Comparison of ENCODE assay signal across 1 cellular context in the genomic region with DNA sequence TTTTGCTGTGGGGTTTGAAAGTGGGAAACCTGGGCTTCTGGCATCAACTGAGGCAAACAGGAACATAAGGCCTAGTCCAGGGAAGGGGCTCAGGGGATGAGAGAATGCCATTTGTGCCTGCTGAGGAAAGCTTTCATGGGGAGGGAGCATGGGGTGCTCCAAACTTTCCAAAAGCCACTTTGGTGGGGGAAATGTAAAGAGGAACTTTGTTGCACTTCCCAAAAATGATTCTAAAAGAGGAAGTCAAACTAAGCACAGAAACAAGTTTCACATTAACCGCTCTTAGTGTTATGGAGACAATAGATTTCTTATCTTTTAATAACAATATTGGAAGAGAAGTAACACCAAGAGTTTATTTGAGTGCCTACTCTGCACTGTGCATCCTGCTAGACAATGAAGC.
TF ChIP-seq lines count a peak whose summit lies in the region.

No MANE protein-coding gene starts in this region.

TF ChIP-seq in K562, 482 proteins besides CTCF, POLR2A, EP300 and RAD21:
- TF ChIP-seq, protein P1, sequence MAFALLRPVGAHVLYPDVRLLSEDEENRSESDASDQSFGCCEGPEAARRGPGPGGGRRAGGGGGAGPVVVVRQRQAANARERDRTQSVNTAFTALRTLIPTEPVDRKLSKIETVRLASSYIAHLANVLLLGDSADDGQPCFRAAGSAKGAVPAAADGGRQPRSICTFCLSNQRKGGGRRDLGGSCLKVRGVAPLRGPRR (CRISPR knock-in tag; IDR thresholded peaks at IDR 0.05), result no peak
- no peak for TF ChIP-seq NONO (IDR thresholded peaks at IDR 0.05; ENCODE audit: low read depth in 2 of 2, low read length in 1 of 2)
- TF ChIP-seq, protein P2, sequence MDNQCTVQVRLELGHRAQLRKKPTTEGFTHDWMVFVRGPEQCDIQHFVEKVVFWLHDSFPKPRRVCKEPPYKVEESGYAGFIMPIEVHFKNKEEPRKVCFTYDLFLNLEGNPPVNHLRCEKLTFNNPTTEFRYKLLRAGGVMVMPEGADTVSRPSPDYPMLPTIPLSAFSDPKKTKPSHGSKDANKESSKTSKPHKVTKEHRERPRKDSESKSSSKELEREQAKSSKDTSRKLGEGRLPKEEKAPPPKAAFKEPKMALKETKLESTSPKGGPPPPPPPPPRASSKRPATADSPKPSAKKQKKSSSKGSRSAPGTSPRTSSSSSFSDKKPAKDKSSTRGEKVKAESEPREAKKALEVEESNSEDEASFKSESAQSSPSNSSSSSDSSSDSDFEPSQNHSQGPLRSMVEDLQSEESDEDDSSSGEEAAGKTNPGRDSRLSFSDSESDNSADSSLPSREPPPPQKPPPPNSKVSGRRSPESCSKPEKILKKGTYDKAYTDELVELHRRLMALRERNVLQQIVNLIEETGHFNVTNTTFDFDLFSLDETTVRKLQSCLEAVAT (IDR thresholded peaks at IDR 0.05), result no peak
- TF ChIP-seq ETV6 (IDR thresholded peaks at IDR 0.05; ENCODE audit: borderline replicate concordance in 1 of 2, low read depth in 2 of 2, low read length in 1 of 2), result peak in 1 of 2 experiments; percentile 33; a peak in 2 of 4 replicates
- no peak for TF ChIP-seq ETV6 (CRISPR knock-in tag; IDR thresholded peaks at IDR 0.05; ENCODE audit: borderline replicate concordance)
- TF ChIP-seq XRCC4 (IDR thresholded peaks at IDR 0.05; ENCODE audit: extremely low read depth, insufficient read depth, insufficient read length), result no peak
- no peak for TF ChIP-seq BCL6 (CRISPR knock-in tag; IDR thresholded peaks at IDR 0.05)
- TF ChIP-seq ZNF589 (CRISPR knock-in tag; IDR thresholded peaks at IDR 0.05; ENCODE audit: low read depth), result 0 out of 2 replicates have a peak, but pooled peaks have one; percentile 36
- no peak for TF ChIP-seq MCM3 (IDR thresholded peaks at IDR 0.05)
- TF ChIP-seq RFX5 (IDR thresholded peaks at IDR 0.05; ENCODE audit: low read depth, low read length), result no peak
- TF ChIP-seq SPI1 (IDR thresholded peaks at IDR 0.05; ENCODE audit: borderline replicate concordance, low read depth, low read length), result peak; percentile 98
- no peak for TF ChIP-seq SIN3A (IDR thresholded peaks at IDR 0.05; ENCODE audit: borderline replicate concordance in 2 of 2, control insufficient read depth in 1 of 2, low read depth in 2 of 2, low read length in 2 of 2)
- TF ChIP-seq NR2F6 (CRISPR knock-in tag; IDR thresholded peaks at IDR 0.05), result no peak
- no peak for TF ChIP-seq RBM34 (IDR thresholded peaks at IDR 0.05; ENCODE audit: borderline replicate concordance, insufficient read depth, low read length)
- TF ChIP-seq RFX7 (CRISPR knock-in tag; IDR thresholded peaks at IDR 0.05), result no peak
- no peak for TF ChIP-seq HSF4 (CRISPR knock-in tag; IDR thresholded peaks at IDR 0.05; ENCODE audit: borderline replicate concordance)
- TF ChIP-seq THRAP3 (IDR thresholded peaks at IDR 0.05; ENCODE audit: borderline replicate concordance), result no peak
- TF ChIP-seq MYBL2 (IDR thresholded peaks at IDR 0.05; ENCODE audit: low read depth), result no peak
- TF ChIP-seq MYBL2 (CRISPR knock-in tag; IDR thresholded peaks at IDR 0.05; ENCODE audit: borderline replicate concordance), result no peak
- TF ChIP-seq KLF1 (tag; IDR thresholded peaks at IDR 0.05), result no peak
- peak; percentile 24; the same call in 1 of the 2 replicates for TF ChIP-seq SOX6 (IDR thresholded peaks at IDR 0.05)
- TF ChIP-seq, protein P3, sequence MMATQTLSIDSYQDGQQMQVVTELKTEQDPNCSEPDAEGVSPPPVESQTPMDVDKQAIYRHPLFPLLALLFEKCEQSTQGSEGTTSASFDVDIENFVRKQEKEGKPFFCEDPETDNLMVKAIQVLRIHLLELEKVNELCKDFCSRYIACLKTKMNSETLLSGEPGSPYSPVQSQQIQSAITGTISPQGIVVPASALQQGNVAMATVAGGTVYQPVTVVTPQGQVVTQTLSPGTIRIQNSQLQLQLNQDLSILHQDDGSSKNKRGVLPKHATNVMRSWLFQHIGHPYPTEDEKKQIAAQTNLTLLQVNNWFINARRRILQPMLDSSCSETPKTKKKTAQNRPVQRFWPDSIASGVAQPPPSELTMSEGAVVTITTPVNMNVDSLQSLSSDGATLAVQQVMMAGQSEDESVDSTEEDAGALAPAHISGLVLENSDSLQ (IDR thresholded peaks at IDR 0.05), result no peak
- TF ChIP-seq, protein P4, sequence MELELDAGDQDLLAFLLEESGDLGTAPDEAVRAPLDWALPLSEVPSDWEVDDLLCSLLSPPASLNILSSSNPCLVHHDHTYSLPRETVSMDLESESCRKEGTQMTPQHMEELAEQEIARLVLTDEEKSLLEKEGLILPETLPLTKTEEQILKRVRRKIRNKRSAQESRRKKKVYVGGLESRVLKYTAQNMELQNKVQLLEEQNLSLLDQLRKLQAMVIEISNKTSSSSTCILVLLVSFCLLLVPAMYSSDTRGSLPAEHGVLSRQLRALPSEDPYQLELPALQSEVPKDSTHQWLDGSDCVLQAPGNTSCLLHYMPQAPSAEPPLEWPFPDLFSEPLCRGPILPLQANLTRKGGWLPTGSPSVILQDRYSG (tag; conservative IDR thresholded peaks at IDR 0.05; ENCODE audit: low read depth), result no peak
- TF ChIP-seq, protein P5, sequence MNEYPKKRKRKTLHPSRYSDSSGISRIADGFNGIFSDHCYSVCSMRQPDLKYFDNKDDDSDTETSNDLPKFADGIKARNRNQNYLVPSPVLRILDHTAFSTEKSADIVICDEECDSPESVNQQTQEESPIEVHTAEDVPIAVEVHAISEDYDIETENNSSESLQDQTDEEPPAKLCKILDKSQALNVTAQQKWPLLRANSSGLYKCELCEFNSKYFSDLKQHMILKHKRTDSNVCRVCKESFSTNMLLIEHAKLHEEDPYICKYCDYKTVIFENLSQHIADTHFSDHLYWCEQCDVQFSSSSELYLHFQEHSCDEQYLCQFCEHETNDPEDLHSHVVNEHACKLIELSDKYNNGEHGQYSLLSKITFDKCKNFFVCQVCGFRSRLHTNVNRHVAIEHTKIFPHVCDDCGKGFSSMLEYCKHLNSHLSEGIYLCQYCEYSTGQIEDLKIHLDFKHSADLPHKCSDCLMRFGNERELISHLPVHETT (CRISPR knock-in tag; conservative IDR thresholded peaks at IDR 0.05 in 1 of 2, IDR thresholded peaks at IDR 0.05 in 1 of 2), result 0 out of 4 replicates have a peak, but pooled peaks of 1 of the 2 experiments have one; percentile 18
- TF ChIP-seq, protein P6, sequence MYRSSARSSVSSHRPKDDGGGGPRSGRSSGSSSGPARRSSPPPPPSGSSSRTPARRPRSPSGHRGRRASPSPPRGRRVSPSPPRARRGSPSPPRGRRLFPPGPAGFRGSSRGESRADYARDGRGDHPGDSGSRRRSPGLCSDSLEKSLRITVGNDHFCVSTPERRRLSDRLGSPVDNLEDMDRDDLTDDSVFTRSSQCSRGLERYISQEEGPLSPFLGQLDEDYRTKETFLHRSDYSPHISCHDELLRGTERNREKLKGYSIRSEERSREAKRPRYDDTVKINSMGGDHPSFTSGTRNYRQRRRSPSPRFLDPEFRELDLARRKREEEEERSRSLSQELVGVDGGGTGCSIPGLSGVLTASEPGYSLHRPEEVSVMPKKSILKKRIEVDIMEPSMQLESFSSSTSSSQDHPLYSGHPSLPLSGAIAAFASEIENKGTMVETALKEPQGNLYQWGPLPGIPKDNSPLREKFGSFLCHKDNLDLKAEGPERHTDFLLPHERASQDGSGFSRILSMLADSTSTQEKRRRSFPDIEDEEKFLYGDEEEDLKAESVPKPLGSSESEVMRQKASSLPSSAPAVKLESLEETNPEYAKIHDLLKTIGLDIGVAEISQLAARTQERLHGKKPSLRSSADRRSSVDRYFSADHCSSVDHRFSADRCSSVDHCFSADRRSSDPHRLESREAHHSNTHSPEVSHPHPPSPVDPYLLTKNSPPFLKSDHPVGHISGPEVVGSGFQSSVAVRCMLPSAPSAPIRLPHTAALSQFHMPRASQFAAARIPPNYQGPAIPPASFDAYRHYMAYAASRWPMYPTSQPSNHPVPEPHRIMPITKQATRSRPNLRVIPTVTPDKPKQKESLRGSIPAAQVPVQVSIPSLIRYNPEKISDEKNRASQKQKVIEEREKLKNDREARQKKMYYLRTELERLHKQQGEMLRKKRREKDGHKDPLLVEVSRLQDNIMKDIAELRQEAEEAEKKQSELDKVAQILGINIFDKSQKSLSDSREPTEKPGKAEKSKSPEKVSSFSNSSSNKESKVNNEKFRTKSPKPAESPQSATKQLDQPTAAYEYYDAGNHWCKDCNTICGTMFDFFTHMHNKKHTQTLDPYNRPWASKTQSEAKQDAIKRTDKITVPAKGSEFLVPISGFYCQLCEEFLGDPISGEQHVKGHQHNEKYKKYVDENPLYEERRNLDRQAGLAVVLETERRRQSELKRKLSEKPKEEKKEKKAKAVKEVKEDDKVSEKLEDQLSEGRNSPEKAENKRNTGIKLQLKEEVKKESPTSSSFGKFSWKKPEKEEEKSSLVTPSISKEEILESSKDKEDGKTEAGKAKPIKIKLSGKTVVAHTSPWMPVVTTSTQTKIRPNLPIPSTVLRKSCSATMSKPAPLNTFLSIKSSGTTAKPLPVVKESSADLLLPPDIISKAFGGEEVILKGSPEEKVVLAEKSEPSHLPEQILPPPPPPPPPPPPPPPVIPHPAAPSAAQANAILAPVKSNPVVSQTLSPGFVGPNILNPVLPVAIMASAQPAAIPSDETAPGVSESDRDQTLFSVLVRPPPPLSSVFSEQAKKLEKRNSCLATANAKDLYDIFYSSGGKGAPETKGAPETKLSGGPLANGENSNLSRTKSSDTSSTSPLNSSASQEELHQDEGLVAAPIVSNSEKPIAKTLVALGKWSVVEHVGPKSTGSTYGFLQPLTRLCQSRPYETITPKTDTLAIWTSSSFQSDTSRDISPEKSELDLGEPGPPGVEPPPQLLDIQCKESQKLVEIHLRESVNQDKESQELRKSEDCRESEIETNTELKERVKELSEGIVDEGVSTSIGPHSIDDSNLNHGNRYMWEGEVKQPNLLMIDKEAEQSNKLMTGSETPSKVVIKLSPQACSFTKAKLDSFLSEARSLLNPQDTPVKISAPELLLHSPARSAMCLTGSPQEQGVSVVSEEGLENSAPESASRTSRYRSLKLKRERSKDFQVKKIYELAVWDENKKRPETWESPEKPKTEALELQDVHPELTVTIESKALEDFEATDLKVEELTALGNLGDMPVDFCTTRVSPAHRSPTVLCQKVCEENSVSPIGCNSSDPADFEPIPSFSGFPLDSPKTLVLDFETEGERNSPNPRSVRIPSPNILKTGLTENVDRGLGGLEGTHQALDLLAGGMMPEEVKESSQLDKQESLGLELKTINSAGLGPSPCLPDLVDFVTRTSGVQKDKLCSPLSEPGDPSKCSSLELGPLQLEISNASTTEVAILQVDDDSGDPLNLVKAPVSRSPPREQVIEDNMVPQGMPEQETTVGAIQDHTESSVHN (IDR thresholded peaks at IDR 0.05; ENCODE audit: borderline replicate concordance in 1 of 2, low read depth in 1 of 2), result no peak
TF ChIP-seq in K562: peak in this region for 5.
